ENCODE assay signal across 1 cellular context in the genomic region with DNA sequence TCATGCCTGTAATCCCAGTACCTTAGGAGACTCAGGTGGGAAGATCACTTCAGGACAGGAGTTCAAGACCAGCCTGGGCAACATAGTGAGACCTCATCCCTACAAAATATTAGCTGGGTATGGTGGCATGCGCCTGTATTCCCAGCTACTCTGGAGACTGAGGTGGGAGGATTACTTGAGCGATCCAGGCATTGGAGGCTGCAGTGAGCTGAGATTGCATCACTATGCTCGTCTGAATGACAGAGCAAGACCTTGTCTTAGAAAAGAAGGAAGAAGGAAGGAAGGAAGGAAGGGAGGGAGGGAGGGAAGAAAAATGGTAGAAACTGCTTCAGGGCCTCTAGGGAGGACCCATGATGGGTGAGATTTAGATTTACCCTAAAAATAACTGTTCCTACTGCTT.
TF ChIP-seq lines count a peak whose summit lies in the region.

No MANE protein-coding gene starts in this region.

TF ChIP-seq in K562, 482 proteins besides CTCF, POLR2A, EP300 and RAD21 (continues in another document):
- TF ChIP-seq CBX1 (IDR thresholded peaks at IDR 0.05; ENCODE audit: low read depth) (no peak), ZNF224 (CRISPR knock-in tag; IDR thresholded peaks at IDR 0.05) (no peak), NFE2 (IDR thresholded peaks at IDR 0.05; ENCODE audit: low read depth) (peak; percentile 51), SP2 (IDR thresholded peaks at IDR 0.05; ENCODE audit: extremely low read depth, low read depth, low read length, poor library complexity, severe bottlenecking) (no peak), SMARCA4 (IDR thresholded peaks at IDR 0.05) (no peak), ZNF668 (CRISPR knock-in tag; IDR thresholded peaks at IDR 0.05) (no peak), HDAC2 (IDR thresholded peaks at IDR 0.05) (0 out of 2 replicates have a peak, but pooled peaks have one; percentile 38), ETV5 (CRISPR knock-in tag; IDR thresholded peaks at IDR 0.05; ENCODE audit: low read depth) (no peak), JUND (IDR thresholded peaks at IDR 0.05; ENCODE audit: borderline replicate concordance, low read depth, low read length) (peak; percentile 69), JUND (tag; IDR thresholded peaks at IDR 0.05; ENCODE audit: borderline replicate concordance, low read depth, low read length) (no peak), ZNF76 (CRISPR knock-in tag; IDR thresholded peaks at IDR 0.05; ENCODE audit: borderline replicate concordance) (no peak), ARID1B (IDR thresholded peaks at IDR 0.05) (peak; percentile 34; the same call in 1 of the 2 replicates), RAD51 (IDR thresholded peaks at IDR 0.05; ENCODE audit: borderline replicate concordance, low read depth) (no peak), PYGO2 (tag; IDR thresholded peaks at IDR 0.05) (no peak), EZH2 (IDR thresholded peaks at IDR 0.05; ENCODE audit: borderline replicate concordance, low read depth, low read length) (no peak), ETV1 (tag; conservative IDR thresholded peaks at IDR 0.05; ENCODE audit: low read depth) (no peak), ZNF589 (CRISPR knock-in tag; IDR thresholded peaks at IDR 0.05; ENCODE audit: low read depth) (peak; percentile 47; the same call in 1 of the 2 replicates), RBM25 (IDR thresholded peaks at IDR 0.05; ENCODE audit: low read depth, low read length, severe bottlenecking) (no peak), ATF7 (IDR thresholded peaks at IDR 0.05) (peak; percentile 54; the same call in 1 of the 2 replicates), FOXA1 (IDR thresholded peaks at IDR 0.05; ENCODE audit: borderline replicate concordance) (no peak), EP400 (IDR thresholded peaks at IDR 0.05) (peak; percentile 23; the same call in 1 of the 2 replicates), GTF2F1 (IDR thresholded peaks at IDR 0.05; ENCODE audit: low read depth, low read length) (no peak), RFX5 (IDR thresholded peaks at IDR 0.05; ENCODE audit: low read depth, low read length) (no peak), THRAP3 (IDR thresholded peaks at IDR 0.05; ENCODE audit: borderline replicate concordance) (no peak), ZKSCAN1 (IDR thresholded peaks at IDR 0.05; ENCODE audit: low read depth, low read length) (no peak), CHD1 (IDR thresholded peaks at IDR 0.05; ENCODE audit: low read length) (no peak), JUN (IDR thresholded peaks at IDR 0.05; ENCODE audit: borderline replicate concordance, low read depth, low read length) (peak; percentile 7; the same call in 1 of the 2 replicates), JUN (CRISPR knock-in tag; IDR thresholded peaks at IDR 0.05; ENCODE audit: borderline replicate concordance) (no peak), MYC (IDR thresholded peaks at IDR 0.05; ENCODE audit: low read depth, low read length) (0 out of 2 replicates have a peak, but pooled peaks have one; percentile 26), MYC (CRISPR knock-in tag; IDR thresholded peaks at IDR 0.05; ENCODE audit: borderline replicate concordance, low read depth) (no peak), CEBPB (tag; IDR thresholded peaks at IDR 0.05) (peak; percentile 79), MBD2 (IDR thresholded peaks at IDR 0.05; ENCODE audit: borderline replicate concordance, low read depth) (no peak), KLF13 (tag; IDR thresholded peaks at IDR 0.05; ENCODE audit: borderline replicate concordance, low read depth) (no peak), LARP7 (IDR thresholded peaks at IDR 0.05) (no peak), CCNT2 (IDR thresholded peaks at IDR 0.05; ENCODE audit: borderline replicate concordance, extremely low read depth, insufficient read length, low read depth, low read length) (no peak), NONO (IDR thresholded peaks at IDR 0.05; ENCODE audit: low read depth in 2 of 2, low read length in 1 of 2) (no peak), NR2F6 (CRISPR knock-in tag; IDR thresholded peaks at IDR 0.05) (no peak), ARNT (IDR thresholded peaks at IDR 0.05) (no peak), SMARCB1 (IDR thresholded peaks at IDR 0.05; ENCODE audit: insufficient read length, low read depth) (no peak), BRD9 (IDR thresholded peaks at IDR 0.05; ENCODE audit: low read depth, partially characterized antibody) (no peak), ESRRB (CRISPR knock-in tag; IDR thresholded peaks at IDR 0.05; ENCODE audit: borderline replicate concordance) (no peak), SETDB1 (IDR thresholded peaks at IDR 0.05; ENCODE audit: low read length) (no peak), MCM7 (IDR thresholded peaks at IDR 0.05) (no peak), GABPA (tag; conservative IDR thresholded peaks at IDR 0.05; ENCODE audit: low read depth) (no peak; the same call in 1 of the 2 replicates), RCOR1 (IDR thresholded peaks at IDR 0.05; ENCODE audit: borderline replicate concordance in 1 of 2, low read depth in 2 of 2, low read length in 2 of 2) (peak in 1 of 2 experiments; percentile 64; a peak in 1 of 4 replicates)
- TF ChIP-seq, protein P1, sequence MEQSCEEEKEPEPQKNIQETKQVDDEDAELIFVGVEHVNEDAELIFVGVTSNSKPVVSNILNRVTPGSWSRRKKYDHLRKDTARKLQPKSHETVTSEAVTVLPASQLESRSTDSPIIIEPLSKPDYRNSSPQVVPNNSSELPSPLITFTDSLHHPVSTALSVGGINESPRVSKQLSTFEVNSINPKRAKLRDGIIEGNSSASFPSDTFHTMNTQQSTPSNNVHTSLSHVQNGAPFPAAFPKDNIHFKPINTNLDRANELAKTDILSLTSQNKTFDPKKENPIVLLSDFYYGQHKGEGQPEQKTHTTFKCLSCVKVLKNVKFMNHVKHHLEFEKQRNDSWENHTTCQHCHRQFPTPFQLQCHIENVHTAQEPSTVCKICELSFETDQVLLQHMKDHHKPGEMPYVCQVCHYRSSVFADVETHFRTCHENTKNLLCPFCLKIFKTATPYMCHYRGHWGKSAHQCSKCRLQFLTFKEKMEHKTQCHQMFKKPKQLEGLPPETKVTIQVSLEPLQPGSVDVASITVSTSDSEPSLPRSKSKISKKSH (CRISPR knock-in tag; IDR thresholded peaks at IDR 0.05): no peak
- TF ChIP-seq, protein P2, sequence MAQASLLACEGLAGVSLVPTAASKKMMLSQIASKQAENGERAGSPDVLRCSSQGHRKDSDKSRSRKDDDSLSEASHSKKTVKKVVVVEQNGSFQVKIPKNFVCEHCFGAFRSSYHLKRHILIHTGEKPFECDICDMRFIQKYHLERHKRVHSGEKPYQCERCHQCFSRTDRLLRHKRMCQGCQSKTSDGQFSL (CRISPR knock-in tag; IDR thresholded peaks at IDR 0.05): no peak
- TF ChIP-seq, protein P2 (tag; IDR thresholded peaks at IDR 0.05): no peak
- TF ChIP-seq, protein P3, sequence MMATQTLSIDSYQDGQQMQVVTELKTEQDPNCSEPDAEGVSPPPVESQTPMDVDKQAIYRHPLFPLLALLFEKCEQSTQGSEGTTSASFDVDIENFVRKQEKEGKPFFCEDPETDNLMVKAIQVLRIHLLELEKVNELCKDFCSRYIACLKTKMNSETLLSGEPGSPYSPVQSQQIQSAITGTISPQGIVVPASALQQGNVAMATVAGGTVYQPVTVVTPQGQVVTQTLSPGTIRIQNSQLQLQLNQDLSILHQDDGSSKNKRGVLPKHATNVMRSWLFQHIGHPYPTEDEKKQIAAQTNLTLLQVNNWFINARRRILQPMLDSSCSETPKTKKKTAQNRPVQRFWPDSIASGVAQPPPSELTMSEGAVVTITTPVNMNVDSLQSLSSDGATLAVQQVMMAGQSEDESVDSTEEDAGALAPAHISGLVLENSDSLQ (IDR thresholded peaks at IDR 0.05): peak; percentile 86
- TF ChIP-seq, protein P4, sequence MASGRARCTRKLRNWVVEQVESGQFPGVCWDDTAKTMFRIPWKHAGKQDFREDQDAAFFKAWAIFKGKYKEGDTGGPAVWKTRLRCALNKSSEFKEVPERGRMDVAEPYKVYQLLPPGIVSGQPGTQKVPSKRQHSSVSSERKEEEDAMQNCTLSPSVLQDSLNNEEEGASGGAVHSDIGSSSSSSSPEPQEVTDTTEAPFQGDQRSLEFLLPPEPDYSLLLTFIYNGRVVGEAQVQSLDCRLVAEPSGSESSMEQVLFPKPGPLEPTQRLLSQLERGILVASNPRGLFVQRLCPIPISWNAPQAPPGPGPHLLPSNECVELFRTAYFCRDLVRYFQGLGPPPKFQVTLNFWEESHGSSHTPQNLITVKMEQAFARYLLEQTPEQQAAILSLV (tag; IDR thresholded peaks at IDR 0.05): peak; percentile 43; the same call in 1 of the 2 replicates
- TF ChIP-seq, protein P5, sequence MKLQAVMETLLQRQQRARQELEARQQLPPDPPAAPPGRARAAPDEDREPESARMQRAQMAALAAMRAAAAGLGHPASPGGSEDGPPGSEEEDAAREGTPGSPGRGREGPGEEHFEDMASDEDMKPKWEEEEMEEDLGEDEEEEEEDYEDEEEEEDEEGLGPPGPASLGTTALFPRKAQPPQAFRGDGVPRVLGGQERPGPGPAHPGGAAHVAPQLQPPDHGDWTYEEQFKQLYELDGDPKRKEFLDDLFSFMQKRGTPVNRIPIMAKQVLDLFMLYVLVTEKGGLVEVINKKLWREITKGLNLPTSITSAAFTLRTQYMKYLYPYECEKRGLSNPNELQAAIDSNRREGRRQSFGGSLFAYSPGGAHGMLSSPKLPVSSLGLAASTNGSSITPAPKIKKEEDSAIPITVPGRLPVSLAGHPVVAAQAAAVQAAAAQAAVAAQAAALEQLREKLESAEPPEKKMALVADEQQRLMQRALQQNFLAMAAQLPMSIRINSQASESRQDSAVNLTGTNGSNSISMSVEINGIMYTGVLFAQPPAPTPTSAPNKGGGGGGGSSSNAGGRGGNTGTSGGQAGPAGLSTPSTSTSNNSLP (IDR thresholded peaks at IDR 0.05; ENCODE audit: borderline replicate concordance, low read depth, low read length): no peak
- TF ChIP-seq, protein P6, sequence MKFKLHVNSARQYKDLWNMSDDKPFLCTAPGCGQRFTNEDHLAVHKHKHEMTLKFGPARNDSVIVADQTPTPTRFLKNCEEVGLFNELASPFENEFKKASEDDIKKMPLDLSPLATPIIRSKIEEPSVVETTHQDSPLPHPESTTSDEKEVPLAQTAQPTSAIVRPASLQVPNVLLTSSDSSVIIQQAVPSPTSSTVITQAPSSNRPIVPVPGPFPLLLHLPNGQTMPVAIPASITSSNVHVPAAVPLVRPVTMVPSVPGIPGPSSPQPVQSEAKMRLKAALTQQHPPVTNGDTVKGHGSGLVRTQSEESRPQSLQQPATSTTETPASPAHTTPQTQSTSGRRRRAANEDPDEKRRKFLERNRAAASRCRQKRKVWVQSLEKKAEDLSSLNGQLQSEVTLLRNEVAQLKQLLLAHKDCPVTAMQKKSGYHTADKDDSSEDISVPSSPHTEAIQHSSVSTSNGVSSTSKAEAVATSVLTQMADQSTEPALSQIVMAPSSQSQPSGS (CRISPR knock-in tag; IDR thresholded peaks at IDR 0.05): no peak
- TF ChIP-seq, protein P7, sequence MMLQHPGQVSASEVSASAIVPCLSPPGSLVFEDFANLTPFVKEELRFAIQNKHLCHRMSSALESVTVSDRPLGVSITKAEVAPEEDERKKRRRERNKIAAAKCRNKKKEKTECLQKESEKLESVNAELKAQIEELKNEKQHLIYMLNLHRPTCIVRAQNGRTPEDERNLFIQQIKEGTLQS (IDR thresholded peaks at IDR 0.05): peak; percentile 96
- TF ChIP-seq, protein P7 (CRISPR knock-in tag; conservative IDR thresholded peaks at IDR 0.05): no peak
- TF ChIP-seq, protein P8, sequence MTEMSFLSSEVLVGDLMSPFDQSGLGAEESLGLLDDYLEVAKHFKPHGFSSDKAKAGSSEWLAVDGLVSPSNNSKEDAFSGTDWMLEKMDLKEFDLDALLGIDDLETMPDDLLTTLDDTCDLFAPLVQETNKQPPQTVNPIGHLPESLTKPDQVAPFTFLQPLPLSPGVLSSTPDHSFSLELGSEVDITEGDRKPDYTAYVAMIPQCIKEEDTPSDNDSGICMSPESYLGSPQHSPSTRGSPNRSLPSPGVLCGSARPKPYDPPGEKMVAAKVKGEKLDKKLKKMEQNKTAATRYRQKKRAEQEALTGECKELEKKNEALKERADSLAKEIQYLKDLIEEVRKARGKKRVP (CRISPR knock-in tag; IDR thresholded peaks at IDR 0.05): peak; percentile 50; the same call in 1 of the 2 replicates
- TF ChIP-seq, protein P9, sequence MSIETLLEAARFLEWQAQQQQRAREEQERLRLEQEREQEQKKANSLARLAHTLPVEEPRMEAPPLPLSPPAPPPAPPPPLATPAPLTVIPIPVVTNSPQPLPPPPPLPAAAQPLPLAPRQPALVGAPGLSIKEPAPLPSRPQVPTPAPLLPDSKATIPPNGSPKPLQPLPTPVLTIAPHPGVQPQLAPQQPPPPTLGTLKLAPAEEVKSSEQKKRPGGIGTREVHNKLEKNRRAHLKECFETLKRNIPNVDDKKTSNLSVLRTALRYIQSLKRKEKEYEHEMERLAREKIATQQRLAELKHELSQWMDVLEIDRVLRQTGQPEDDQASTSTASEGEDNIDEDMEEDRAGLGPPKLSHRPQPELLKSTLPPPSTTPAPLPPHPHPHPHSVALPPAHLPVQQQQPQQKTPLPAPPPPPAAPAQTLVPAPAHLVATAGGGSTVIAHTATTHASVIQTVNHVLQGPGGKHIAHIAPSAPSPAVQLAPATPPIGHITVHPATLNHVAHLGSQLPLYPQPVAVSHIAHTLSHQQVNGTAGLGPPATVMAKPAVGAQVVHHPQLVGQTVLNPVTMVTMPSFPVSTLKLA (conservative IDR thresholded peaks at IDR 0.05): no peak
- TF ChIP-seq, protein P10, sequence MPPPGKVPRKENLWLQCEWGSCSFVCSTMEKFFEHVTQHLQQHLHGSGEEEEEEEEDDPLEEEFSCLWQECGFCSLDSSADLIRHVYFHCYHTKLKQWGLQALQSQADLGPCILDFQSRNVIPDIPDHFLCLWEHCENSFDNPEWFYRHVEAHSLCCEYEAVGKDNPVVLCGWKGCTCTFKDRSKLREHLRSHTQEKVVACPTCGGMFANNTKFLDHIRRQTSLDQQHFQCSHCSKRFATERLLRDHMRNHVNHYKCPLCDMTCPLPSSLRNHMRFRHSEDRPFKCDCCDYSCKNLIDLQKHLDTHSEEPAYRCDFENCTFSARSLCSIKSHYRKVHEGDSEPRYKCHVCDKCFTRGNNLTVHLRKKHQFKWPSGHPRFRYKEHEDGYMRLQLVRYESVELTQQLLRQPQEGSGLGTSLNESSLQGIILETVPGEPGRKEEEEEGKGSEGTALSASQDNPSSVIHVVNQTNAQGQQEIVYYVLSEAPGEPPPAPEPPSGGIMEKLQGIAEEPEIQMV (tag; conservative IDR thresholded peaks at IDR 0.05; ENCODE audit: low read depth): no peak
- TF ChIP-seq, protein P11, sequence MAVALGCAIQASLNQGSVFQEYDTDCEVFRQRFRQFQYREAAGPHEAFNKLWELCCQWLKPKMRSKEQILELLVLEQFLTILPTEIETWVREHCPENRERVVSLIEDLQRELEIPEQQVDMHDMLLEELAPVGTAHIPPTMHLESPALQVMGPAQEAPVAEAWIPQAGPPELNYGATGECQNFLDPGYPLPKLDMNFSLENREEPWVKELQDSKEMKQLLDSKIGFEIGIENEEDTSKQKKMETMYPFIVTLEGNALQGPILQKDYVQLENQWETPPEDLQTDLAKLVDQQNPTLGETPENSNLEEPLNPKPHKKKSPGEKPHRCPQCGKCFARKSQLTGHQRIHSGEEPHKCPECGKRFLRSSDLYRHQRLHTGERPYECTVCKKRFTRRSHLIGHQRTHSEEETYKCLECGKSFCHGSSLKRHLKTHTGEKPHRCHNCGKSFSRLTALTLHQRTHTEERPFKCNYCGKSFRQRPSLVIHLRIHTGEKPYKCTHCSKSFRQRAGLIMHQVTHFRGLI (CRISPR knock-in tag; IDR thresholded peaks at IDR 0.05): no peak
